ENCODE assay signal across 8 cellular contexts in the genomic region with DNA sequence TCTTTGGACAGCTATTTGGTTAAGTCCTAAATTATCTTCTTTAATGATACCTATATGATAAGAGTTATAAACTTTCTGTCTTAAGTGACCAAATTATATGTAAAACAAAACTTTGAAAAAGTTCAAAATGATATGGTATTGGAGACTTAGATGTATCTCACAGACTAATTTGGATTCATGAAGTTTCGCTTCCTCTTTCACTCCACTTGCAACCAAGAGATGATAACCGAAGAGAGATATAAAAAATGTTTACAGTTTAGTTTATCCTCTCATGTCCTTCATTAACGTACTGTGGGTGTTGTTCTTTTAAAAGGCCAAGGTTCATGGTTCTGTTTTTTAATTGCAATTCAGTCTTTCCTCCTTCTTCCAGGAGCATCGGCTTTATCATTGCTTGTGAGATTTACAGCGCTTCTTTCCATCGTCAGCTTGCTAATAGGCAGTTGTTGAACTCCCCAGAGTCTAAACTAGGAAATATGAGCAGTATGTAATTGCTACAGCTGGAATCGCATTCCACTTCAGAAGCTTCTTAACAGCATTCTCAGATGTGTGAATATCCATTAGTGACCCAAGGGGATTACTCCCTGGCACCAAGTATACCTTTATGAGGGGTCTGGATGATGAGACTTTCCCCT.
DNase-seq lines count a peak whose midpoint lies in the region; ATAC-seq lines count a peak whose summit lies in the region.

No MANE protein-coding gene starts in this region.

- peak; percentile 86 to 100 for DNase-seq in NOMO-1 (lab: John Stamatoyannopoulos, UW; ENCODE audit: unreplicated experiment in 2 of 2)
- no peak for DNase-seq in activated T-cell treated with anti-CD3 and anti-CD28 coated beads, Interleukin-2, amount 50 U/mL, for 24 hours
- DNase-seq in T-helper 2 cell treated with Interferon-gamma antibody and Interleukin-4, amounts not matched to agents 5 μg/mL and 100 μg/mL, for 36 hours (ENCODE audit: low spot score): no peak
- DNase-seq in stimulated activated CD4-positive, alpha-beta T cell treated with anti-CD3 and anti-CD28 coated beads, Interleukin-4, amount 100 ng/mL, for 1 hour: no peak

- H3K36me3 Mint-ChIP-seq in activated T-cell treated with anti-CD3 and anti-CD28 coated beads, Interleukin-2, amount 50 U/mL, for 24 hours (ENCODE audit: low read depth): no peaks in the 10 kb centered on the region
- H3K36me3 Mint-ChIP-seq in T-helper 2 cell treated with Interferon-gamma antibody and Interleukin-4, amounts not matched to agents 5 μg/mL and 100 μg/mL, for 36 hours (ENCODE audit: low read depth): no peaks in the 10 kb centered on the region

- H3K27ac Mint-ChIP-seq in activated T-cell treated with anti-CD3 and anti-CD28 coated beads, Interleukin-2, amount 50 U/mL, for 24 hours: no peak overlapping the region
- no peak overlapping the region for H3K27ac Mint-ChIP-seq in T-helper 2 cell treated with Interferon-gamma antibody and Interleukin-4, amounts not matched to agents 5 μg/mL and 100 μg/mL, for 36 hours

- no peaks in the 10 kb centered on the region for H3K4me1 Mint-ChIP-seq in activated T-cell treated with anti-CD3 and anti-CD28 coated beads, Interleukin-2, amount 50 U/mL, for 24 hours (ENCODE audit: low read depth)
- H3K4me1 Mint-ChIP-seq in T-helper 2 cell treated with Interferon-gamma antibody and Interleukin-4, amounts not matched to agents 5 μg/mL and 100 μg/mL, for 36 hours (ENCODE audit: low read depth): peaks cover 1% of the 10 kb centered on the region

- peaks cover 4% of the 10 kb centered on the region for H3K9me3 Mint-ChIP-seq in activated T-cell treated with anti-CD3 and anti-CD28 coated beads, Interleukin-2, amount 50 U/mL, for 24 hours
- peaks cover 9% of the 10 kb centered on the region for H3K9me3 Mint-ChIP-seq in T-helper 2 cell treated with Interferon-gamma antibody and Interleukin-4, amounts not matched to agents 5 μg/mL and 100 μg/mL, for 36 hours

- no peaks in the 10 kb centered on the region for H3K9me3 ChIP-seq in mesodermal cell (ENCODE audit: control insufficient read depth, low read length)

- 60% methylated on average over 1 of the region's 7 CpGs; no CpG with 5 or more reads in 1 of the 2 experiments for WGBS in mesodermal cell (ENCODE audit: insufficient coverage in 2 of 2), 2 experiments

- H3K27me3 Mint-ChIP-seq in activated T-cell treated with anti-CD3 and anti-CD28 coated beads, Interleukin-2, amount 50 U/mL, for 24 hours: no peaks in the 10 kb centered on the region
- H3K27me3 Mint-ChIP-seq in T-helper 2 cell treated with Interferon-gamma antibody and Interleukin-4, amounts not matched to agents 5 μg/mL and 100 μg/mL, for 36 hours (ENCODE audit: low read depth): no peaks in the 10 kb centered on the region

- ATAC-seq in GM19023 (IDR thresholded peaks at IDR 0.05; ENCODE audit: unreplicated experiment) (peak; percentile 77), HG03039 (IDR thresholded peaks at IDR 0.05; ENCODE audit: unreplicated experiment) (peak; percentile 63), GM21619 (IDR thresholded peaks at IDR 0.05; ENCODE audit: unreplicated experiment) (no peak)

- peak overlapping the region; percentile 77 for H3K27ac ChIP-seq in mesodermal cell (ENCODE audit: low read depth, low read length, severe bottlenecking)

- H3K36me3 ChIP-seq in mesodermal cell (ENCODE audit: control insufficient read depth, insufficient read depth, low read length): no peaks in the 10 kb centered on the region

- no peak overlapping the region for H3K4me3 Mint-ChIP-seq in activated T-cell treated with anti-CD3 and anti-CD28 coated beads, Interleukin-2, amount 50 U/mL, for 24 hours
- H3K4me3 Mint-ChIP-seq in T-helper 2 cell treated with Interferon-gamma antibody and Interleukin-4, amounts not matched to agents 5 μg/mL and 100 μg/mL, for 36 hours: no peak overlapping the region

- H3K4me1 ChIP-seq in mesodermal cell (ENCODE audit: control insufficient read depth, insufficient read depth, low read length, poor library complexity, severe bottlenecking): no peaks in the 10 kb centered on the region

- no peak overlapping the region for H3K4me3 ChIP-seq in mesodermal cell (ENCODE audit: extremely low read depth, insufficient read depth, low read length, poor library complexity, severe bottlenecking)

Comparison
In these comparisons a context has a peak if more than half of its experiments do, and no peak if none do; other contexts are left out.
1. DNase-seq: peak in NOMO-1 (2 of 2); none in activated T-cell treated with anti-CD3 and anti-CD28 coated beads, Interleukin-2, amount 50 U/mL, for 24 hours (single experiment), T-helper 2 cell treated with Interferon-gamma antibody and Interleukin-4, amounts not matched to agents 5 μg/mL and 100 μg/mL, for 36 hours (single experiment) and stimulated activated CD4-positive, alpha-beta T cell treated with anti-CD3 and anti-CD28 coated beads, Interleukin-4, amount 100 ng/mL, for 1 hour (single experiment).